20 cellular contexts compared by ENCODE assay signal in genomic region chr7:37928878-37929277, GRCh38. TPM values are rescaled to one million over a fixed set of nuclear protein-coding genes. Genes with fewer than 3 reads are reported as not detected.
"Had no signal": no experiment of that assay in that cellular context is flagged by ENCODE, and none has a peak within 500 bp of the region (broad histone marks: within the 10 kb centered on the region; RNA-seq: fewer than 3 reads in every experiment).

No MANE protein-coding gene starts in this region.

- H3K27me3 ChIP-seq: dorsolateral prefrontal cortex, neural progenitor cell, right atrium auricular region, spleen had no signal

- FAIRE-seq: colon, frontal cortex had no signal

- H3K9me3 ChIP-seq: prostate gland had no signal

- DNase-seq: dorsolateral prefrontal cortex; effector CD4-positive, alpha-beta T cell; hypothalamus; immature natural killer cell; islet precursor cell; kidney glomerular epithelial cell; mammary epithelial cell; mesendoderm; midbrain; naive thymus-derived CD4-positive, alpha-beta T cell; spleen; stimulated activated CD4-positive, alpha-beta T cell treated with anti-CD3 and anti-CD28 coated beads, Interleukin-4, amount 100 ng/mL, for 4 hours; stimulated activated naive CD8-positive, alpha-beta T cell treated with anti-CD3 and anti-CD28 coated beads, Interleukin-15, Interleukin-2, amounts not matched to agents 100 U/mL and 50 U/mL, for 24 hours; trophoblast cell had no signal

- H3K4me1 ChIP-seq: neural progenitor cell, right atrium auricular region, spleen had no signal

- H3K27ac ChIP-seq: dorsolateral prefrontal cortex, neural progenitor cell, right atrium auricular region, spleen had no signal

- ATAC-seq: naive thymus-derived CD4-positive, alpha-beta T cell; stimulated activated memory B cell treated with anti-CD40 and anti-IgM and Interleukin-4, amounts not matched to agents 10 μg/mL and 1 μg/mL and 100 μg/mL, for 72 hours; stimulated activated naive CD8-positive, alpha-beta T cell treated with anti-CD3 and anti-CD28 coated beads, Interleukin-15, Interleukin-2, amounts not matched to agents 100 U/mL and 50 U/mL, for 24 hours had no signal

- H3K36me3 ChIP-seq: neural progenitor cell, prostate gland, right atrium auricular region, spleen had no signal

- H3K4me3 ChIP-seq: dorsolateral prefrontal cortex, neural progenitor cell, prostate gland, right atrium auricular region, spleen had no signal

RNA-seq across cellular contexts. Expression of gene SFRP4, which starts 12.3 kb away (rescaled TPM):
- total RNA-seq: mammary epithelial cell; naive thymus-derived CD4-positive, alpha-beta T cell had no signal
- polyA plus RNA-seq: immature natural killer cell; mammary epithelial cell; naive thymus-derived CD4-positive, alpha-beta T cell had no signal
